ENCODE assay signal across 9 cellular contexts in genomic region chr13:26184791-26185250, GRCh38. TPM values are rescaled to one million over a fixed set of nuclear protein-coding genes. Genes with fewer than 3 reads are reported as not detected.
DNase-seq lines count a peak whose midpoint lies in the region; ATAC-seq and TF ChIP-seq lines count a peak whose summit lies in the region.
"Had no signal": no experiment of that assay in that cellular context is flagged by ENCODE, and none has a peak within 500 bp of the region (broad histone marks: within the 10 kb centered on the region; RNA-seq: fewer than 3 reads in every experiment).

No MANE protein-coding gene starts in this region.

- H3K4me1 ChIP-seq in adipocyte (ENCODE audit: control insufficient read depth, insufficient read depth, low read length) (peaks cover 15% of the 10 kb centered on the region), right atrium auricular region (peaks cover 0 to 18% of the 10 kb centered on the region in 2 donors)

- ATAC-seq in GM21717 (IDR thresholded peaks at IDR 0.05; ENCODE audit: unreplicated experiment) = peak; percentile 38
- ATAC-seq in GM18870 (IDR thresholded peaks at IDR 0.05; ENCODE audit: unreplicated experiment) = no peak

- H3K36me3 ChIP-seq in adipocyte (ENCODE audit: control insufficient read depth, insufficient read depth, low read length, severe bottlenecking) = no peaks in the 10 kb centered on the region
- H3K36me3 ChIP-seq in right atrium auricular region = no peaks in the 10 kb centered on the region
- H3K36me3 ChIP-seq: SJSA1 had no signal

- peak; percentile 62 for DNase-seq in COR-L47 (lab: John Stamatoyannopoulos, UW)
- peak; percentile 57 for DNase-seq in NCI-H1105 treated with DMSO at 0.1 percent for 48 hours (lab: John Stamatoyannopoulos, UW)
- DNase-seq in T follicular helper cell (ENCODE audit: low read depth) = peak; percentile 68
- DNase-seq in adipocyte (ENCODE audit: low read depth) = peak; percentile 86
- DNase-seq in right atrium auricular region (ENCODE audit: low spot score) = peak; percentile 64
- peak; percentile 11 for DNase-seq in skeletal muscle cell (ENCODE audit: low read depth)

- H3K4me3 ChIP-seq in adipocyte (ENCODE audit: low read length) (no peak overlapping the region), right atrium auricular region (no peak overlapping the region), skeletal muscle cell (ENCODE audit: low read depth, low read length) (no peak overlapping the region)
- H3K4me3 ChIP-seq: SJSA1 had no signal

- H3K27me3 ChIP-seq in adipocyte (replicated peaks; ENCODE audit: control insufficient read depth, insufficient read depth, low read length) (peaks cover 2% of the 10 kb centered on the region), right atrium auricular region (no peaks in the 10 kb centered on the region)
- H3K27me3 ChIP-seq: SJSA1 had no signal

- H3K9me3 ChIP-seq in adipocyte (ENCODE audit: control insufficient read depth, low read length) (no peaks in the 10 kb centered on the region), right atrium auricular region (no peaks in the 10 kb centered on the region)
- H3K9me3 ChIP-seq: SJSA1 had no signal

- peak; percentile 82 to 93 for TF ChIP-seq CTCF in right atrium auricular region (IDR thresholded peaks at IDR 0.05)

- no peak overlapping the region for H3K27ac ChIP-seq in right atrium auricular region
- H3K27ac ChIP-seq: SJSA1 had no signal

- no peak overlapping the region for H3K9ac ChIP-seq in adipocyte (ENCODE audit: low read length)

RNA-seq across cellular contexts. Expression of gene RNF6, which starts 37.3 kb away (rescaled TPM):
- 10 to 100 TPM; 14.1 to 26.2 TPM for total RNA-seq in right atrium auricular region

Comparison
In these comparisons a context has a peak if more than half of its experiments do, and no peak if none do; other contexts are left out.
1. DNase-seq: peak in every context shown above with its lines; median percentile 86 in adipocyte; 68 in T follicular helper cell; 64 in right atrium auricular region; 62 in COR-L47; 57 in NCI-H1105 treated with DMSO at 0.1 percent for 48 hours; 11 in skeletal muscle cell.